ENCODE assay signal across 1 cellular context in genomic region chr6:11972806-11973205, GRCh38.
TF ChIP-seq lines count a peak whose summit lies in the region.

No MANE protein-coding gene starts in this region.

TF ChIP-seq in GM23338, 12 proteins besides CTCF, POLR2A, EP300 and RAD21 (continued from another document):
- TF ChIP-seq ZNF331 (CRISPR knock-in tag; IDR thresholded peaks at IDR 0.05; ENCODE audit: low read depth), result no peak
